In the genomic region with DNA sequence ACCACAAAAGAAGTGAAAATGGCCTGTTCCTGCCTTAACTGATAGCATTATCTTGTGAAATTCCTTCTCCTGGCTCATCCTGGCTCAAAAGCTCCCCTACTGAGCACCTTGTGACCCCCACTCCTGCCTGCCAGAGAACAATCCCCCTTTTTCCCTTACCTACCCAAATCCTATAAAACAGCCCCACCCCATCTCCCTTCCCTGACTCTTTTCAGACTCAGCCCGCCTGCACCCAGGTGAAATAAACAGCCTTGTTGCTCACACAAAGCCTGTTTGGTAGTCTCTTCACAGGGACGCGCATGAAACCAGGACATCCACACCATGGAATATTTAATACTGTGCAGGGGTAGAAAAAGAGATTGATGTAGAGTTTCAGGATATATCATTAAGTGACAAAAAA, we compare ENCODE assay signal across 6 cellular contexts.
DNase-seq lines count a peak whose midpoint lies in the region; ATAC-seq and TF ChIP-seq lines count a peak whose summit lies in the region.
"Not testable (repeated sequence)": the region's sequence is repeated elsewhere in the genome, so short reads cannot be mapped to it uniquely, and the experiment has no call there.

No MANE protein-coding gene starts in this region.

- H2BK20ac ChIP-seq in H9 (ENCODE audit: low read depth, low read length, poor library complexity, severe bottlenecking): not testable (repeated sequence)

- not testable (repeated sequence) for H3K4me1 ChIP-seq in H9 (ENCODE audit: insufficient read depth, low read length); HUES6 (ENCODE audit: control insufficient read depth, insufficient read depth, low read length); endodermal cell (ENCODE audit: control insufficient read depth, insufficient read depth, low read length); iPS-20b (ENCODE audit: insufficient read depth, low read length)

- not testable (repeated sequence) for H3T11ph ChIP-seq in H9 (ENCODE audit: low read length)

- H3K27me3 ChIP-seq in H9 (ENCODE audit: insufficient read depth, low read length); HUES6 (ENCODE audit: control insufficient read depth, insufficient read depth, low read length); endodermal cell (ENCODE audit: control insufficient read depth, insufficient read depth, low read length, poor library complexity, severe bottlenecking); iPS-20b (ENCODE audit: insufficient read depth, low read length): not testable (repeated sequence)

- not testable (repeated sequence) for ATAC-seq in WTC11

- H4K5ac ChIP-seq in H9 (ENCODE audit: insufficient read length, low read depth, low read length): not testable (repeated sequence)

- POLR2A ChIA-PET in WTC11 (lab: Charles Lee): interaction anchor here (0.7 kb wide), 1 partner anchor 205 kb away, joined by 4 read pairs; no protein-coding TSS in a partner anchor

- not testable (repeated sequence) for H2BK120ac ChIP-seq in H9 (ENCODE audit: low read depth, low read length, poor library complexity, severe bottlenecking)

- not testable (repeated sequence) for H3K4me3 Mint-ChIP-seq in H9, WTC11, endodermal cell

- H3K27ac Mint-ChIP-seq in H9 (peak overlapping the region; percentile 78 to 96 (median 80); a peak in 6 of 7 replicates), WTC11 (peak overlapping the region; percentile 95), endodermal cell (peak overlapping the region; percentile 94)

- H3K27me3 Mint-ChIP-seq in H9 (ENCODE audit: low read depth); WTC11 (ENCODE audit: low read depth); endodermal cell (ENCODE audit: insufficient read depth): not testable (repeated sequence)

- not testable (repeated sequence) for H3K14ac ChIP-seq in H9 (ENCODE audit: insufficient read depth, low read length)

- H3K9me3 Mint-ChIP-seq in H9 (peaks cover 34 to 54% of the 10 kb centered on the region in 2 experiments), WTC11 (peaks cover 62% of the 10 kb centered on the region), endodermal cell (peaks cover 66% of the 10 kb centered on the region)

- H3K36me3 ChIP-seq in HUES6 (ENCODE audit: control insufficient read depth, insufficient read depth, low read length); endodermal cell (ENCODE audit: control insufficient read depth, insufficient read depth, low read length); iPS-20b (ENCODE audit: insufficient read depth, low read depth, low read length): not testable (repeated sequence)

- H3K18ac ChIP-seq in H9 (ENCODE audit: insufficient read length, low read depth, low read length): not testable (repeated sequence)

- H3K79me2 ChIP-seq in H9 (ENCODE audit: insufficient read depth, low read length): not testable (repeated sequence)

- H3K4me2 ChIP-seq in H9 (ENCODE audit: insufficient read depth, insufficient read length, low read length): not testable (repeated sequence)

- not testable (repeated sequence) for H3K4me3 ChIP-seq in HUES6 (ENCODE audit: low read depth, low read length); endodermal cell (ENCODE audit: low read length); iPS-20b (ENCODE audit: low read length)

- H3K23ac ChIP-seq in H9 (ENCODE audit: insufficient read length, low read depth, low read length): not testable (repeated sequence)

- peaks cover 45 to 54% (median 54%) of the 10 kb centered on the region in 3 experiments for H3K36me3 Mint-ChIP-seq in H9 (ENCODE audit: insufficient read depth in 1 of 3, low read depth in 3 of 3)
- H3K36me3 Mint-ChIP-seq in WTC11: peaks cover 67% of the 10 kb centered on the region
- H3K36me3 Mint-ChIP-seq in endodermal cell (ENCODE audit: low read depth): peaks cover 56% of the 10 kb centered on the region

- H2AK5ac ChIP-seq in H9 (ENCODE audit: insufficient read length, low read length): not testable (repeated sequence)

- not testable (repeated sequence) for H3K23me2 ChIP-seq in H9 (ENCODE audit: insufficient read length, low read depth, low read length, poor library complexity, severe bottlenecking)

- DNase-seq in H9 (peak; percentile 35), endodermal cell (peak; percentile 68), iPS DF 19.7 (ENCODE audit: low read depth, low spot score) (peak; percentile 3)
- DNase-seq in WTC11 (ENCODE audit: low spot score): not testable (repeated sequence)

- not testable (repeated sequence) for TF ChIP-seq CTCF in H9 (conservative IDR thresholded peaks at IDR 0.05); WTC11 (IDR thresholded peaks at IDR 0.05); endodermal cell (conservative IDR thresholded peaks at IDR 0.05)

- no CpG with 5 or more reads among the region's 3 CpGs for WGBS in H9 (ENCODE audit: extremely low coverage, insufficient read length, low lambda C conversion rate)
- 23 to 67% methylated on average over 2 to 3 of the region's 3 CpGs for WGBS in endodermal cell (ENCODE audit: insufficient coverage in 1 of 2, insufficient read length in 1 of 2), 2 experiments

- H4K8ac ChIP-seq in H9 (replicated peaks; ENCODE audit: insufficient read length, low read depth, low read length): not testable (repeated sequence)

- not testable (repeated sequence) for H2BK12ac ChIP-seq in H9 (ENCODE audit: insufficient read length, low read depth, low read length)

- not testable (repeated sequence) for H3K56ac ChIP-seq in H9 (ENCODE audit: insufficient read length, low read depth, low read length)

- H2BK15ac ChIP-seq in H9 (ENCODE audit: low read depth, low read length): not testable (repeated sequence)

- CTCF ChIA-PET in WTC11 (lab: Charles Lee): not testable (repeated sequence)

- H4K91ac ChIP-seq in H9 (ENCODE audit: insufficient read length, low read depth, low read length): not testable (repeated sequence)

- H3K27ac ChIP-seq in H9 (ENCODE audit: insufficient read length, low read depth, low read length); endodermal cell (ENCODE audit: low read depth, low read length); iPS-20b (ENCODE audit: low read length): not testable (repeated sequence)
- H3K27ac ChIP-seq in HUES6 (ENCODE audit: low read depth, low read length): peak overlapping the region; percentile 83; the same call in 1 of the 2 replicates

- H4K20me1 ChIP-seq in H9 (ENCODE audit: control insufficient read depth, insufficient read depth, insufficient read length): not testable (repeated sequence)

- not testable (repeated sequence) for H3K9me3 ChIP-seq in H9 (ENCODE audit: control insufficient read depth, low read depth, low read length); iPS-20b (ENCODE audit: insufficient read depth, low read depth, low read length)
- H3K9me3 ChIP-seq in HUES6 (ENCODE audit: control insufficient read depth, insufficient read depth, low read depth, low read length): peaks cover 16% of the 10 kb centered on the region
- H3K9me3 ChIP-seq in endodermal cell (ENCODE audit: control insufficient read depth, low read length): peaks cover 39% of the 10 kb centered on the region

- H2BK5ac ChIP-seq in H9 (ENCODE audit: insufficient read length, low read length): not testable (repeated sequence)

- H3K79me1 ChIP-seq in H9 (ENCODE audit: insufficient read depth, low read depth, low read length, poor library complexity, severe bottlenecking): not testable (repeated sequence)

- not testable (repeated sequence) for H2AFZ ChIP-seq in H9 (ENCODE audit: low read length)

- not testable (repeated sequence) for H3K9ac ChIP-seq in H9 (ENCODE audit: extremely low read depth, insufficient read length, low read length); endodermal cell (ENCODE audit: extremely low read depth, low read length, poor library complexity, severe bottlenecking)
- H3K9ac ChIP-seq in HUES6 (ENCODE audit: low read length) (peak overlapping the region; percentile 24), iPS-20b (ENCODE audit: low read depth, low read length) (peak overlapping the region; percentile 67; the same call in 1 of the 2 replicates)

- H3K4me1 Mint-ChIP-seq in H9 (peaks cover 28 to 43% of the 10 kb centered on the region in 2 experiments), WTC11 (peaks cover 46% of the 10 kb centered on the region), endodermal cell (peaks cover 26% of the 10 kb centered on the region)

- not testable (repeated sequence) for H3K4ac ChIP-seq in H9 (ENCODE audit: low read depth, low read length)

TF ChIP-seq in WTC11, 78 proteins besides CTCF, POLR2A, EP300 and RAD21:
- TF ChIP-seq, protein P1, sequence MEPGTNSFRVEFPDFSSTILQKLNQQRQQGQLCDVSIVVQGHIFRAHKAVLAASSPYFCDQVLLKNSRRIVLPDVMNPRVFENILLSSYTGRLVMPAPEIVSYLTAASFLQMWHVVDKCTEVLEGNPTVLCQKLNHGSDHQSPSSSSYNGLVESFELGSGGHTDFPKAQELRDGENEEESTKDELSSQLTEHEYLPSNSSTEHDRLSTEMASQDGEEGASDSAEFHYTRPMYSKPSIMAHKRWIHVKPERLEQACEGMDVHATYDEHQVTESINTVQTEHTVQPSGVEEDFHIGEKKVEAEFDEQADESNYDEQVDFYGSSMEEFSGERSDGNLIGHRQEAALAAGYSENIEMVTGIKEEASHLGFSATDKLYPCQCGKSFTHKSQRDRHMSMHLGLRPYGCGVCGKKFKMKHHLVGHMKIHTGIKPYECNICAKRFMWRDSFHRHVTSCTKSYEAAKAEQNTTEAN (CRISPR knock-in tag; IDR thresholded peaks at IDR 0.05): 0 out of 2 replicates have a peak, but pooled peaks have one; percentile 35
- TF ChIP-seq TEAD1 (CRISPR knock-in tag; IDR thresholded peaks at IDR 0.05): 0 out of 2 replicates have a peak, but pooled peaks have one; percentile 44
- TF ChIP-seq SP1 (CRISPR knock-in tag; conservative IDR thresholded peaks at IDR 0.05): 0 out of 2 replicates have a peak, but pooled peaks have one; percentile 23
- TF ChIP-seq FOXK1 (CRISPR knock-in tag; IDR thresholded peaks at IDR 0.05): 0 out of 2 replicates have a peak, but pooled peaks have one; percentile 23
